ENCODE assay signal across 27 cellular contexts in genomic region chrX:81662381-81662780, GRCh38.
"Had no signal": no experiment of that assay in that cellular context is flagged by ENCODE, and none has a peak within 500 bp of the region (broad histone marks: within the 10 kb centered on the region; RNA-seq: fewer than 3 reads in every experiment).

No MANE protein-coding gene starts in this region.

- H3K36me3 Mint-ChIP-seq: naive thymus-derived CD8-positive, alpha-beta T cell; stimulated activated naive B cell treated with anti-CD40 and anti-IgM and Interleukin-4, amounts not matched to agents 10 μg/mL and 1 μg/mL and 100 μg/mL, for 72 hours had no signal

- ATAC-seq: heart right ventricle; left cardiac atrium; left lung; naive thymus-derived CD8-positive, alpha-beta T cell; stimulated activated naive B cell treated with anti-CD40 and anti-IgM and Interleukin-4, amounts not matched to agents 10 μg/mL and 1 μg/mL and 100 μg/mL, for 72 hours had no signal

- H3K27me3 ChIP-seq: esophagus muscularis mucosa, heart right ventricle, left lung, right atrium auricular region, sigmoid colon, spleen, suprapubic skin had no signal

- H3K4me1 ChIP-seq: esophagus muscularis mucosa, heart right ventricle, left lung, prostate gland, right atrium auricular region, sigmoid colon, spleen, suprapubic skin had no signal

- H3K4me3 ChIP-seq: coronary artery, esophagus muscularis mucosa, heart right ventricle, left lung, prostate gland, right atrium auricular region, sigmoid colon, skin epidermis, spleen, suprapubic skin had no signal

- H3K36me3 ChIP-seq: esophagus muscularis mucosa, heart right ventricle, left lung, prostate gland, right atrium auricular region, sigmoid colon, spleen, suprapubic skin had no signal

- H3K4me3 Mint-ChIP-seq: naive thymus-derived CD8-positive, alpha-beta T cell; nephron progenitor cell; stimulated activated naive B cell treated with anti-CD40 and anti-IgM and Interleukin-4, amounts not matched to agents 10 μg/mL and 1 μg/mL and 100 μg/mL, for 72 hours; stimulated activated naive CD8-positive, alpha-beta T cell treated with anti-CD3 and anti-CD28 coated beads, Interleukin-15, Interleukin-2, amounts not matched to agents 100 ng/mL and 50 ng/mL, for 24 hours had no signal

- H3K9me3 Mint-ChIP-seq: stimulated activated naive B cell treated with anti-CD40 and anti-IgM and Interleukin-4, amounts not matched to agents 10 μg/mL and 1 μg/mL and 100 μg/mL, for 72 hours; stimulated activated naive CD8-positive, alpha-beta T cell treated with anti-CD3 and anti-CD28 coated beads, Interleukin-15, Interleukin-2, amounts not matched to agents 100 ng/mL and 50 ng/mL, for 24 hours had no signal

- H3K4me1 Mint-ChIP-seq: naive thymus-derived CD8-positive, alpha-beta T cell; nephron progenitor cell; stimulated activated naive B cell treated with anti-CD40 and anti-IgM and Interleukin-4, amounts not matched to agents 10 μg/mL and 1 μg/mL and 100 μg/mL, for 72 hours had no signal

- H3K27ac ChIP-seq: coronary artery, esophagus muscularis mucosa, heart right ventricle, left lung, prostate gland, right atrium auricular region, sigmoid colon, skin epidermis, spleen, suprapubic skin had no signal

- H3K9me3 ChIP-seq: esophagus muscularis mucosa, heart right ventricle, left lung, prostate gland, right atrium auricular region, sigmoid colon, spleen, suprapubic skin had no signal

- FAIRE-seq: endothelial cell of umbilical vein, islet of Langerhans had no signal

- DNase-seq: dermis blood vessel endothelial cell; effector memory CD4-positive, alpha-beta T cell; foreskin melanocyte; glutamatergic neuron; heart right ventricle; hippocampal formation; left cardiac atrium; left lung; mesendoderm; midbrain; naive thymus-derived CD8-positive, alpha-beta T cell; nephron progenitor cell; nucleus accumbens; sigmoid colon; spleen; stimulated activated CD4-positive, alpha-beta T cell treated with anti-CD3 and anti-CD28 coated beads, Interleukin-2, amount 100 ng/mL, for 48 hours; stimulated activated naive B cell treated with anti-CD40 and anti-IgM and Interleukin-4, amounts not matched to agents 10 μg/mL and 1 μg/mL and 100 μg/mL, for 72 hours; trophoblast cell had no signal

- H3K27me3 Mint-ChIP-seq: naive thymus-derived CD8-positive, alpha-beta T cell; stimulated activated naive B cell treated with anti-CD40 and anti-IgM and Interleukin-4, amounts not matched to agents 10 μg/mL and 1 μg/mL and 100 μg/mL, for 72 hours; stimulated activated naive CD8-positive, alpha-beta T cell treated with anti-CD3 and anti-CD28 coated beads, Interleukin-15, Interleukin-2, amounts not matched to agents 100 ng/mL and 50 ng/mL, for 24 hours had no signal

- H3K27ac Mint-ChIP-seq: naive thymus-derived CD8-positive, alpha-beta T cell; nephron progenitor cell; stimulated activated naive B cell treated with anti-CD40 and anti-IgM and Interleukin-4, amounts not matched to agents 10 μg/mL and 1 μg/mL and 100 μg/mL, for 72 hours; stimulated activated naive CD8-positive, alpha-beta T cell treated with anti-CD3 and anti-CD28 coated beads, Interleukin-15, Interleukin-2, amounts not matched to agents 100 ng/mL and 50 ng/mL, for 24 hours had no signal
